Comparison of ENCODE assay signal across 1 cellular context in the genomic region with DNA sequence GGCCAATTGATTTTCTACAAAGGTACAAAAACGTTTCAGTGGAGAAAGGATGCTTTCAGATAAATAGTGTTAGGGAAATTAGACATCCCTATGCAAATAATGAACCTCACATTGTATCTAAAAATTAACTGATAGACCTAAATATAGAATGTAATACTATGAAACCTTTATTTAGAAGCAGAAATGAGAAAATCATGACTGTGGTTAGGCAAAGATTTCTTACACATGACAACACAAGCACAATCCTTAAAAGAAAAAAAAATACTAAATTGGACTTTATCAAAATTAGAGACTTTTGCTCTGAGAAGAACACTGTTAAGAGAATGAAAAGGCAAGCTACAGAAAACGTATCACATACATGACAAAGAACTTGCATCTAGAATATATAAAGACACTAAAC.
TF ChIP-seq lines count a peak whose summit lies in the region.

No MANE protein-coding gene starts in this region.

TF ChIP-seq in GM12878, 131 proteins besides CTCF, POLR2A, EP300 and RAD21 (continued from another document):
- TF ChIP-seq CUX1 (IDR thresholded peaks at IDR 0.05; ENCODE audit: insufficient replicate concordance, low read depth, low read length) (peak; percentile 50), BRCA1 (IDR thresholded peaks at IDR 0.05; ENCODE audit: low read depth, low read length) (no peak), SREBF1 (IDR thresholded peaks at IDR 0.05; ENCODE audit: low read length) (no peak), TBL1XR1 (IDR thresholded peaks at IDR 0.05; ENCODE audit: low read depth, low read length) (peak; percentile 82), NBN (IDR thresholded peaks at IDR 0.05) (no peak), ATF2 (IDR thresholded peaks at IDR 0.05; ENCODE audit: low read length) (peak; percentile 24; the same call in 1 of the 2 replicates), SP1 (IDR thresholded peaks at IDR 0.05; ENCODE audit: low read depth, low read length) (no peak), STAT3 (IDR thresholded peaks at IDR 0.05; ENCODE audit: low read depth, low read length) (no peak), RAD51 (IDR thresholded peaks at IDR 0.05) (no peak), CEBPB (IDR thresholded peaks at IDR 0.05; ENCODE audit: borderline replicate concordance in 1 of 2, low read depth in 2 of 2, low read length in 2 of 2) (no peak), MEF2A (IDR thresholded peaks at IDR 0.05; ENCODE audit: insufficient read depth, low read depth, low read length) (peak; percentile 83), RCOR1 (conservative IDR thresholded peaks at IDR 0.05; ENCODE audit: low read depth, low read length) (no peak), WRNIP1 (IDR thresholded peaks at IDR 0.05; ENCODE audit: borderline replicate concordance, low read depth, low read length) (no peak), KAT2A (conservative IDR thresholded peaks at IDR 0.05; ENCODE audit: control insufficient read depth, low read depth, low read length) (no peak), IRF5 (IDR thresholded peaks at IDR 0.05; ENCODE audit: borderline replicate concordance) (no peak), PBX3 (IDR thresholded peaks at IDR 0.05; ENCODE audit: insufficient replicate concordance, low read depth, low read length) (no peak), HDAC6 (IDR thresholded peaks at IDR 0.05; ENCODE audit: unreplicated experiment) (no peak), HCFC1 (IDR thresholded peaks at IDR 0.05; ENCODE audit: low read length) (no peak), BACH1 (IDR thresholded peaks at IDR 0.05; ENCODE audit: borderline replicate concordance) (no peak)
- TF ChIP-seq, protein P1, sequence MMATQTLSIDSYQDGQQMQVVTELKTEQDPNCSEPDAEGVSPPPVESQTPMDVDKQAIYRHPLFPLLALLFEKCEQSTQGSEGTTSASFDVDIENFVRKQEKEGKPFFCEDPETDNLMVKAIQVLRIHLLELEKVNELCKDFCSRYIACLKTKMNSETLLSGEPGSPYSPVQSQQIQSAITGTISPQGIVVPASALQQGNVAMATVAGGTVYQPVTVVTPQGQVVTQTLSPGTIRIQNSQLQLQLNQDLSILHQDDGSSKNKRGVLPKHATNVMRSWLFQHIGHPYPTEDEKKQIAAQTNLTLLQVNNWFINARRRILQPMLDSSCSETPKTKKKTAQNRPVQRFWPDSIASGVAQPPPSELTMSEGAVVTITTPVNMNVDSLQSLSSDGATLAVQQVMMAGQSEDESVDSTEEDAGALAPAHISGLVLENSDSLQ (IDR thresholded peaks at IDR 0.05): no peak
- TF ChIP-seq, protein P2, sequence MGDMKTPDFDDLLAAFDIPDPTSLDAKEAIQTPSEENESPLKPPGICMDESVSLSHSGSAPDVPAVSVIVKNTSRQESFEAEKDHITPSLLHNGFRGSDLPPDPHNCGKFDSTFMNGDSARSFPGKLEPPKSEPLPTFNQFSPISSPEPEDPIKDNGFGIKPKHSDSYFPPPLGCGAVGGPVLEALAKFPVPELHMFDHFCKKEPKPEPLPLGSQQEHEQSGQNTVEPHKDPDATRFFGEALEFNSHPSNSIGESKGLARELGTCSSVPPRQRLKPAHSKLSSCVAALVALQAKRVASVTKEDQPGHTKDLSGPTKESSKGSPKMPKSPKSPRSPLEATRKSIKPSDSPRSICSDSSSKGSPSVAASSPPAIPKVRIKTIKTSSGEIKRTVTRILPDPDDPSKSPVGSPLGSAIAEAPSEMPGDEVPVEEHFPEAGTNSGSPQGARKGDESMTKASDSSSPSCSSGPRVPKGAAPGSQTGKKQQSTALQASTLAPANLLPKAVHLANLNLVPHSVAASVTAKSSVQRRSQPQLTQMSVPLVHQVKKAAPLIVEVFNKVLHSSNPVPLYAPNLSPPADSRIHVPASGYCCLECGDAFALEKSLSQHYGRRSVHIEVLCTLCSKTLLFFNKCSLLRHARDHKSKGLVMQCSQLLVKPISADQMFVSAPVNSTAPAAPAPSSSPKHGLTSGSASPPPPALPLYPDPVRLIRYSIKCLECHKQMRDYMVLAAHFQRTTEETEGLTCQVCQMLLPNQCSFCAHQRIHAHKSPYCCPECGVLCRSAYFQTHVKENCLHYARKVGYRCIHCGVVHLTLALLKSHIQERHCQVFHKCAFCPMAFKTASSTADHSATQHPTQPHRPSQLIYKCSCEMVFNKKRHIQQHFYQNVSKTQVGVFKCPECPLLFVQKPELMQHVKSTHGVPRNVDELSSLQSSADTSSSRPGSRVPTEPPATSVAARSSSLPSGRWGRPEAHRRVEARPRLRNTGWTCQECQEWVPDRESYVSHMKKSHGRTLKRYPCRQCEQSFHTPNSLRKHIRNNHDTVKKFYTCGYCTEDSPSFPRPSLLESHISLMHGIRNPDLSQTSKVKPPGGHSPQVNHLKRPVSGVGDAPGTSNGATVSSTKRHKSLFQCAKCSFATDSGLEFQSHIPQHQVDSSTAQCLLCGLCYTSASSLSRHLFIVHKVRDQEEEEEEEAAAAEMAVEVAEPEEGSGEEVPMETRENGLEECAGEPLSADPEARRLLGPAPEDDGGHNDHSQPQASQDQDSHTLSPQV (IDR thresholded peaks at IDR 0.05): no peak
